ENCODE assay signal across 1 cellular context in the genomic region with DNA sequence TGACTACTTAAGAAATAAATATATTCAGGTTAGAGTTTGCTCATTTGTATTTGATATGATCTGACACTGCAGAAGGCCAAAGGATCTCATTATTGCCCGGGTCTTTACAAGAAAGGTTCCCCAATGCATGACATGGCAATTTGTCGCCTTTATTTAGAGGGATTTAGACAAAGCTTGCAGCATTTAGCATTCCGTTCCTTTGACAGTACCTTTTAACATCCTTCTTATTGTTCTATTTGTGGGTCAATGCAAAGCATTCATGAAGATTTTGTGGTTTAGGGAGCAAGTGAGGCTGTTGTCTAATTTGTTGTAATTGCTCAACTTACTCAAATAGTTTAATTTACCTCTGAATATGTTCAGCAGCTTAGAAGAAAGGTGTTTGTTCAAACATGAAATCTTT.
TF ChIP-seq lines count a peak whose summit lies in the region.

No MANE protein-coding gene starts in this region.

TF ChIP-seq in HepG2, 621 proteins besides CTCF, POLR2A, EP300 and RAD21 (continued from another document):
- TF ChIP-seq MTF2 (CRISPR knock-in tag; IDR thresholded peaks at IDR 0.05; ENCODE audit: borderline replicate concordance) (no peak), NFE2L2 (IDR thresholded peaks at IDR 0.05; ENCODE audit: low read length) (peak; percentile 62; the same call in 1 of the 2 replicates), RXRB (CRISPR knock-in tag; IDR thresholded peaks at IDR 0.05; ENCODE audit: borderline replicate concordance) (no peak)
TF ChIP-seq in HepG2: peak in this region for 1.
